1 cellular context compared by ENCODE assay signal in genomic region chr5:93189707-93190120, GRCh38.
TF ChIP-seq lines count a peak whose summit lies in the region.

No MANE protein-coding gene starts in this region.

TF ChIP-seq in HepG2, 621 proteins besides CTCF, POLR2A, EP300 and RAD21 (continued from another document):
- TF ChIP-seq CEBPB (IDR thresholded peaks at IDR 0.05; ENCODE audit: borderline replicate concordance, low read depth, low read length) (peak; percentile 69), HMG20B (CRISPR knock-in tag; conservative IDR thresholded peaks at IDR 0.05) (no peak), ZNF644 (CRISPR knock-in tag; IDR thresholded peaks at IDR 0.05; ENCODE audit: low read depth) (peak; percentile 66), THAP11 (CRISPR knock-in tag; IDR thresholded peaks at IDR 0.05) (0 out of 2 replicates have a peak, but pooled peaks have one; percentile 14), NR2F2 (IDR thresholded peaks at IDR 0.05; ENCODE audit: borderline replicate concordance, low read depth) (no peak), MAFF (IDR thresholded peaks at IDR 0.05; ENCODE audit: low read depth, low read length) (0 out of 2 replicates have a peak, but pooled peaks have one; percentile 3), BCL3 (CRISPR knock-in tag; IDR thresholded peaks at IDR 0.05) (no peak), FOSL2 (CRISPR knock-in tag; IDR thresholded peaks at IDR 0.05) (peak; percentile 53), CEBPG (CRISPR knock-in tag; IDR thresholded peaks at IDR 0.05) (peak; percentile 52; the same call in 1 of the 2 replicates), ZNF496 (CRISPR knock-in tag; IDR thresholded peaks at IDR 0.05; ENCODE audit: insufficient replicate concordance) (no peak), SIN3A (IDR thresholded peaks at IDR 0.05; ENCODE audit: borderline replicate concordance, low read depth, low read length) (no peak), MYNN (CRISPR knock-in tag; IDR thresholded peaks at IDR 0.05; ENCODE audit: low read depth) (no peak), PRDM15 (CRISPR knock-in tag; IDR thresholded peaks at IDR 0.05) (no peak), MED1 (CRISPR knock-in tag; IDR thresholded peaks at IDR 0.05) (peak; percentile 39; the same call in 1 of the 2 replicates), MEF2D (CRISPR knock-in tag; IDR thresholded peaks at IDR 0.05) (peak; percentile 44; the same call in 1 of the 2 replicates), ZNF260 (CRISPR knock-in tag; IDR thresholded peaks at IDR 0.05; ENCODE audit: borderline replicate concordance, low read depth) (no peak), ZNF10 (CRISPR knock-in tag; IDR thresholded peaks at IDR 0.05; ENCODE audit: borderline replicate concordance, low read depth) (no peak), MAFK (conservative IDR thresholded peaks at IDR 0.05 in 1 of 2, IDR thresholded peaks at IDR 0.05 in 1 of 2; ENCODE audit: low read length in 2 of 2) (0 out of 4 replicates have a peak, but pooled peaks of 1 of the 2 experiments have one; percentile 0), NBN (conservative IDR thresholded peaks at IDR 0.05) (no peak), ZNF205 (CRISPR knock-in tag; IDR thresholded peaks at IDR 0.05) (no peak), SAP130 (CRISPR knock-in tag; IDR thresholded peaks at IDR 0.05; ENCODE audit: low read depth) (peak; percentile 34), ARID5B (CRISPR knock-in tag; IDR thresholded peaks at IDR 0.05) (peak; percentile 54), SOX5 (CRISPR knock-in tag; IDR thresholded peaks at IDR 0.05; ENCODE audit: borderline replicate concordance) (0 out of 2 replicates have a peak, but pooled peaks have one; percentile 15)
TF ChIP-seq in HepG2: peak in this region for 22.
